19 cellular contexts compared by ENCODE assay signal in the genomic region with DNA sequence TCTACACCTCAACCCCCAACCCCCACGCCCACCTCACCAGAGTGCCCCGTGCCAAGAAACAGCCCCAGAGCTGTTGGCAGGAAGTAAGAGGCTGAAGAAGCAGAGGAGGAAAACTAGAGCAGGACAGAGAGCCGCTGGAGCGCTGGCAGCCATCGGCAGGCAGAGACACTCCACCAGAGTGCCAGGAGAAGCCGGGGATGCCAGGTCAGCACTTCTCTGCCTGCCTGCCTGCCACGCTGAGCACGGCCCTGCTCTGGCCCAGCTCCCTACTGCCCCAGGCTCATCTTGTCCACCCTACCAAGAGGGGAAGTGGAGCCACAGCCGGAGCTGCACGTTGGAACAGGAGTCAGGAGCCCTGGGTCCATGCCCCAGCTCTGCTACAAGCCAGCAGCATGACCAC. TPM values are rescaled to one million over a fixed set of nuclear protein-coding genes. Genes with fewer than 3 reads are reported as not detected.
A peak's percentile ranks its signal among the peaks of the same experiment; 100 is the strongest.
DNase-seq lines count a peak whose midpoint lies in the region; ATAC-seq lines count a peak whose summit lies in the region.
"Had no signal": no experiment of that assay in that cellular context is flagged by ENCODE, and none has a peak within 500 bp of the region (broad histone marks: within the 10 kb centered on the region; RNA-seq: fewer than 3 reads in every experiment).

No MANE protein-coding gene starts in this region.

- peak; percentile 73 for ATAC-seq in left ventricle myocardium superior
- peak; percentile 6 for ATAC-seq in stimulated activated effector memory CD8-positive, alpha-beta T cell treated with anti-CD3 and anti-CD28 coated beads, Interleukin-12 subunit alpha, Interleukin-12 subunit beta, amount 100 ng/mL, for 72 hours
- ATAC-seq: gastroesophageal sphincter had no signal

- peak overlapping the region; percentile 34 for H3K4me3 Mint-ChIP-seq in stimulated activated effector memory CD8-positive, alpha-beta T cell treated with anti-CD3 and anti-CD28 coated beads, Interleukin-12 subunit alpha, Interleukin-12 subunit beta, amount 100 ng/mL, for 72 hours
- H3K4me3 Mint-ChIP-seq: activated naive CD8-positive, alpha-beta T cell; activated T-helper 1 cell treated with anti-CD3 and anti-CD28 coated beads, Interleukin-12 subunit alpha, Interleukin-12 subunit beta, Interleukin-2, Interleukin-4 antibody, amounts not matched to agents 30 ng/mL and 10 ng/mL and 1 ng/mL, durations not matched to agents 14 hours and 24 hours and 36 hours; mesothelial cell of epicardium; T-cell had no signal

- H3K4me1 Mint-ChIP-seq in stimulated activated effector memory CD8-positive, alpha-beta T cell treated with anti-CD3 and anti-CD28 coated beads, Interleukin-12 subunit alpha, Interleukin-12 subunit beta, amount 100 ng/mL, for 72 hours, result peaks cover 73% of the 10 kb centered on the region

- intact Hi-C loops in left ventricle myocardium superior (cut with micrococcal nuclease), result no loop called here

- peak overlapping the region; percentile 45 for H3K27ac Mint-ChIP-seq in stimulated activated effector memory CD8-positive, alpha-beta T cell treated with anti-CD3 and anti-CD28 coated beads, Interleukin-12 subunit alpha, Interleukin-12 subunit beta, amount 100 ng/mL, for 72 hours
- H3K27ac Mint-ChIP-seq: activated naive CD8-positive, alpha-beta T cell; activated T-helper 1 cell treated with anti-CD3 and anti-CD28 coated beads, Interleukin-12 subunit alpha, Interleukin-12 subunit beta, Interleukin-2, Interleukin-4 antibody, amounts not matched to agents 30 ng/mL and 10 ng/mL and 1 ng/mL, durations not matched to agents 14 hours and 24 hours and 36 hours; mesothelial cell of epicardium; progenitor cell of endocrine pancreas had no signal

- H3K9me3 Mint-ChIP-seq in stimulated activated effector memory CD8-positive, alpha-beta T cell treated with anti-CD3 and anti-CD28 coated beads, Interleukin-12 subunit alpha, Interleukin-12 subunit beta, amount 100 ng/mL, for 72 hours, result no peaks in the 10 kb centered on the region
- H3K9me3 Mint-ChIP-seq: activated T-helper 1 cell treated with anti-CD3 and anti-CD28 coated beads, Interleukin-12 subunit alpha, Interleukin-12 subunit beta, Interleukin-2, Interleukin-4 antibody, amounts not matched to agents 30 ng/mL and 10 ng/mL and 1 ng/mL, durations not matched to agents 14 hours and 24 hours and 36 hours; naive thymus-derived CD8-positive, alpha-beta T cell; T-cell had no signal

- DNase-seq in DMS 273 (lab: John Stamatoyannopoulos, UW; ENCODE audit: unreplicated experiment), result peak; percentile 35
- no peak for DNase-seq in DMS 273 treated with DMSO at 0.1 percent for 48 hours (lab: John Stamatoyannopoulos, UW)
- peak; percentile 85 for DNase-seq in RPMI8226
- peak; percentile 60 for DNase-seq in left ventricle myocardium superior
- no peak for DNase-seq in stimulated activated effector memory CD8-positive, alpha-beta T cell treated with anti-CD3 and anti-CD28 coated beads, Interleukin-12 subunit alpha, Interleukin-12 subunit beta, amount 100 ng/mL, for 72 hours (ENCODE audit: low spot score in 2 of 2)
- DNase-seq in activated CD8-positive, alpha-beta memory T cell treated with anti-CD3 and anti-CD28 coated beads for 24 hours, result no peak
- no peak for DNase-seq in activated CD4-positive, alpha-beta T cell treated with anti-CD3 and anti-CD28 coated beads for 48 hours
- DNase-seq in NCI-H524 treated with DMSO at 0.1 percent for 48 hours (lab: John Stamatoyannopoulos, UW), result no peak
- DNase-seq: NCI-H1694 treated with DMSO at 0.1 percent for 48 hours, NCI-H774, SHP77 treated with DMSO at 0.1 percent for 48 hours had no signal

- H3K36me3 Mint-ChIP-seq in stimulated activated effector memory CD8-positive, alpha-beta T cell treated with anti-CD3 and anti-CD28 coated beads, Interleukin-12 subunit alpha, Interleukin-12 subunit beta, amount 100 ng/mL, for 72 hours, result no peaks in the 10 kb centered on the region
- H3K36me3 Mint-ChIP-seq: activated naive CD8-positive, alpha-beta T cell; mesothelial cell of epicardium; naive thymus-derived CD8-positive, alpha-beta T cell; T-cell had no signal

RNA-seq across cellular contexts. Expression of a gene that starts 29.7 kb away (rescaled TPM):
- 2.8 TPM for total RNA-seq in left ventricle myocardium superior
- total RNA-seq: Daoy had no signal

Comparison
In these comparisons a context has a peak if more than half of its experiments do, and no peak if none do; other contexts are left out.
1. DNase-seq: peak in DMS 273 (single experiment), RPMI8226 (single experiment) and left ventricle myocardium superior (single experiment); none in DMS 273 treated with DMSO at 0.1 percent for 48 hours (single experiment), stimulated activated effector memory CD8-positive, alpha-beta T cell treated with anti-CD3 and anti-CD28 coated beads, Interleukin-12 subunit alpha, Interleukin-12 subunit beta, amount 100 ng/mL, for 72 hours (0 of 2), activated CD8-positive, alpha-beta memory T cell treated with anti-CD3 and anti-CD28 coated beads for 24 hours (single experiment), activated CD4-positive, alpha-beta T cell treated with anti-CD3 and anti-CD28 coated beads for 48 hours (single experiment) and NCI-H524 treated with DMSO at 0.1 percent for 48 hours (single experiment).